14 cellular contexts compared by ENCODE assay signal in genomic region chr12:87801860-87802720, GRCh38.
DNase-seq lines count a peak whose midpoint lies in the region; ATAC-seq and TF ChIP-seq lines count a peak whose summit lies in the region.
"Had no signal": no experiment of that assay in that cellular context is flagged by ENCODE, and none has a peak within 500 bp of the region (broad histone marks: within the 10 kb centered on the region; RNA-seq: fewer than 3 reads in every experiment).

No MANE protein-coding gene starts in this region.

- no peaks in the 10 kb centered on the region for H3K27me3 Mint-ChIP-seq in MCF 10A (ENCODE audit: insufficient read depth, unreplicated experiment)
- H3K27me3 Mint-ChIP-seq: memory B cell had no signal

- CTCF ChIA-PET in MCF 10A (lab: Yijun Ruan, JAX): no interaction called here

- TF ChIP-seq CTCF in MCF 10A (IDR thresholded peaks at IDR 0.05; ENCODE audit: unreplicated experiment): no peak
- no peak for TF ChIP-seq CTCF in breast epithelium (IDR thresholded peaks at IDR 0.05)
- no peak for TF ChIP-seq CTCF in fibroblast of lung (conservative IDR thresholded peaks at IDR 0.05 in 1 of 2, IDR thresholded peaks at IDR 0.05 in 1 of 2; ENCODE audit: low read depth in 1 of 2, low read length in 2 of 2)

- H3K4me1 ChIP-seq in breast epithelium (no peaks in the 10 kb centered on the region), fibroblast of lung (ENCODE audit: control insufficient read depth, extremely low read depth, insufficient read depth, low read length) (no peaks in the 10 kb centered on the region), right cardiac atrium (ENCODE audit: control insufficient read depth, insufficient read depth, low read length) (no peaks in the 10 kb centered on the region)
- H3K4me1 ChIP-seq: heart left ventricle, upper lobe of right lung had no signal

- peak overlapping the region; percentile 19 for H3K4me3 Mint-ChIP-seq in MCF 10A (ENCODE audit: unreplicated experiment)
- H3K4me3 Mint-ChIP-seq: memory B cell had no signal

- H3K36me3 Mint-ChIP-seq in MCF 10A (ENCODE audit: insufficient read depth, unreplicated experiment): no peaks in the 10 kb centered on the region
- H3K36me3 Mint-ChIP-seq: memory B cell had no signal

- WGBS in right cardiac atrium: 67% methylated on average over 4 of the region's 4 CpGs

- H4K20me1 ChIP-seq in fibroblast of lung (ENCODE audit: control insufficient read depth, extremely low read depth, insufficient read depth, low read length): no peaks in the 10 kb centered on the region

- no peaks in the 10 kb centered on the region for H3K79me2 ChIP-seq in fibroblast of lung (ENCODE audit: control insufficient read depth, insufficient read depth, low read length)

- H3K27ac ChIP-seq in breast epithelium: no peak overlapping the region
- H3K27ac ChIP-seq in fibroblast of lung (ENCODE audit: insufficient read depth, low read length): no peak overlapping the region
- no peak overlapping the region for H3K27ac ChIP-seq in right cardiac atrium (ENCODE audit: low read length)
- H3K27ac ChIP-seq: heart left ventricle, upper lobe of right lung, VCaP had no signal

- H3K9me3 ChIP-seq in breast epithelium (no peaks in the 10 kb centered on the region), fibroblast of lung (ENCODE audit: control insufficient read depth, insufficient read depth, low read depth, low read length) (no peaks in the 10 kb centered on the region), right cardiac atrium (ENCODE audit: control insufficient read depth, low read length) (no peaks in the 10 kb centered on the region)
- H3K9me3 ChIP-seq: heart left ventricle, upper lobe of right lung had no signal

- intact Hi-C loops in MCF 10A (cut with micrococcal nuclease): no loop called here
- intact Hi-C loops in breast epithelium (cut with DNase I; ENCODE audit: low total_unique reads): no loop called here
- intact Hi-C loops in right cardiac atrium (cut with DNase I): no loop called here

- no peak overlapping the region for H2AFZ ChIP-seq in fibroblast of lung (ENCODE audit: low read length)

- TF ChIP-seq POLR2A in breast epithelium (IDR thresholded peaks at IDR 0.05): no peak

- H3K4me3 ChIP-seq in breast epithelium (no peak overlapping the region), fibroblast of lung (replicated peaks in 1 of 4; ENCODE audit: control extremely low read depth in 1 of 4, insufficient read depth in 1 of 4, low read depth in 3 of 4, low read length in 4 of 4) (no peak overlapping the region), right cardiac atrium (ENCODE audit: low read length) (no peak overlapping the region)
- H3K4me3 ChIP-seq: heart left ventricle, upper lobe of right lung had no signal

- peak overlapping the region; percentile 46 for H3K27ac Mint-ChIP-seq in MCF 10A (ENCODE audit: low read depth, unreplicated experiment)
- H3K27ac Mint-ChIP-seq: memory B cell had no signal

- peaks cover 31% of the 10 kb centered on the region for H3K4me1 Mint-ChIP-seq in MCF 10A (ENCODE audit: insufficient read depth, unreplicated experiment)
- H3K4me1 Mint-ChIP-seq: memory B cell had no signal

- H3K4me2 ChIP-seq in fibroblast of lung (ENCODE audit: extremely low read depth, insufficient read depth, low read length): no peak overlapping the region

- peak; percentile 86 for DNase-seq in MCF 10A (ENCODE audit: unreplicated experiment)
- no peak for DNase-seq in breast epithelium (ENCODE audit: low spot score in 2 of 2)
- DNase-seq in NCI-H69 (lab: John Stamatoyannopoulos, UW): peak; percentile 57
- DNase-seq in fibroblast of lung (ENCODE audit: low read depth in 2 of 2): peak; percentile 51 to 57
- no peak for DNase-seq in activated CD4-positive, alpha-beta T cell treated with anti-CD3 and anti-CD28 coated beads for 48 hours
- DNase-seq in activated CD4-positive, alpha-beta T cell treated with anti-CD3 and anti-CD28 coated beads, Interleukin-2, amount 50 U/mL, for 4 hours: no peak
- no peak for DNase-seq in right cardiac atrium
- DNase-seq: ACHN, H7, heart left ventricle, upper lobe of right lung had no signal

- BruUV-seq in MCF 10A (replicated peaks; lab: Mats Ljungman, UMichigan): no TSS peak

- H3K27me3 ChIP-seq in breast epithelium (no peaks in the 10 kb centered on the region), fibroblast of lung (ENCODE audit: control insufficient read depth, insufficient read depth, low read length) (no peaks in the 10 kb centered on the region), right cardiac atrium (ENCODE audit: control insufficient read depth, insufficient read depth) (no peaks in the 10 kb centered on the region)
- H3K27me3 ChIP-seq: heart left ventricle, upper lobe of right lung had no signal

- H3K9ac ChIP-seq in fibroblast of lung (ENCODE audit: insufficient read depth, low read length): no peak overlapping the region

- ATAC-seq in GM21723 (IDR thresholded peaks at IDR 0.05; ENCODE audit: unreplicated experiment) (no peak), right cardiac atrium (no peak)
- ATAC-seq: heart left ventricle, upper lobe of right lung had no signal

- H3K9me3 Mint-ChIP-seq in MCF 10A (ENCODE audit: unreplicated experiment): no peaks in the 10 kb centered on the region
- H3K9me3 Mint-ChIP-seq: memory B cell had no signal

- H3K36me3 ChIP-seq in breast epithelium (no peaks in the 10 kb centered on the region), fibroblast of lung (ENCODE audit: control insufficient read depth, insufficient read depth, low read length) (no peaks in the 10 kb centered on the region)
- H3K36me3 ChIP-seq: heart left ventricle, upper lobe of right lung had no signal

- POLR2A ChIA-PET in MCF 10A (lab: Yijun Ruan, JAX): interaction anchor here (0.6 to 1.3 kb wide), 3 partner anchors 12 to 1152 kb away, joined by 3 to 4 read pairs (median 3); no protein-coding TSS in a partner anchor

Comparison
In these comparisons a context has a peak if more than half of its experiments do, and no peak if none do; other contexts are left out.
1. DNase-seq: peak in MCF 10A (single experiment), NCI-H69 (single experiment) and fibroblast of lung (2 of 2); none in breast epithelium (0 of 2), activated CD4-positive, alpha-beta T cell treated with anti-CD3 and anti-CD28 coated beads for 48 hours (single experiment), activated CD4-positive, alpha-beta T cell treated with anti-CD3 and anti-CD28 coated beads, Interleukin-2, amount 50 U/mL, for 4 hours (0 of 2) and right cardiac atrium (0 of 3).